ENCODE assay signal across 20 cellular contexts in the genomic region with DNA sequence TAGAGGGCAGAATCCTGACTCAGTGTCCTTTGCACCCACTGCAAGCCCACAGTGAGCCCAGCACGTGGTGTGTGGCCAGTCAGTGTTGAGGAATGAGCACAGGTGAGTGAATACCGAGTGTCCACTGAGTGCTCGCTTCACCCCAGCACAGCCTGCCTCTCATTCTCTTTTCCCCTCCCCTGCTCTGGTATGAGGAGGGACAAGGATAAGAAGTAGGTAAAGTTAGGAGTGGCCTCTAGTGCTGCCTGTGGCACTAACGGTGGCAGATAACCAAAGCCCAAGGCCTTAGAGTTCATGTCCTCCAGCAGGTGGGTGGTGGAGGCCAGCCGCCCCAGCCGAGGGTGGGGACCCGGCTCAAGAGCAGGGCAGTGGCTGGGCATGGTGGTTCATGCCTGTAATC.
"Had no signal": no experiment of that assay in that cellular context is flagged by ENCODE, and none has a peak within 500 bp of the region (broad histone marks: within the 10 kb centered on the region; RNA-seq: fewer than 3 reads in every experiment).

No MANE protein-coding gene starts in this region.

- H3K27me3 ChIP-seq: colonic mucosa, sigmoid colon, thyroid gland had no signal

- H3K36me3 ChIP-seq: colonic mucosa, sigmoid colon, thyroid gland had no signal

- H3K9me3 ChIP-seq: colonic mucosa, sigmoid colon, thyroid gland had no signal

- DNase-seq: activated CD4-positive, alpha-beta T cell treated with anti-CD3 and anti-CD28 coated beads, Interleukin-2, amount 10 ng/mL, durations not matched to agents 24 days and 14 days; activated CD4-positive, CD25-positive, alpha-beta regulatory T cell; activated CD8-positive, alpha-beta T cell treated with anti-CD3 and anti-CD28 coated beads, Interleukin-2, amount 10 ng/mL, durations not matched to agents 7 days and 5 days; activated naive CD4-positive, alpha-beta T cell treated with anti-CD3 and anti-CD28 coated beads, Interleukin-2, amount 10 ng/mL, durations not matched to agents 7 days and 5 days; activated naive CD8-positive, alpha-beta T cell treated with anti-CD3 and anti-CD28 coated beads, Interleukin-2, amount 50 U/mL, for 24 hours; activated T-cell treated with anti-CD3 and anti-CD28 coated beads, Interleukin-2, amount 50 U/mL, for 4 hours; anterior cingulate cortex; central memory CD4-positive, alpha-beta T cell; colonic mucosa; erythroblast; head of caudate nucleus; nucleus accumbens; sigmoid colon; stimulated activated CD4-positive, alpha-beta T cell treated with anti-CD3 and anti-CD28 coated beads, Interleukin-4, amount 100 ng/mL, for 4 hours; stimulated activated naive B cell treated with anti-CD40 and anti-IgM and Interleukin-4, amounts not matched to agents 10 μg/mL and 1 μg/mL and 100 μg/mL, for 72 hours; T-helper 1 cell; T1000 had no signal

- H3K27ac ChIP-seq: colonic mucosa, sigmoid colon, thyroid gland had no signal

- H3K4me3 ChIP-seq: colonic mucosa, sigmoid colon, thyroid gland had no signal

- H3K4me1 ChIP-seq: colonic mucosa had no signal

- H3K27me3 Mint-ChIP-seq: activated CD4-positive, alpha-beta T cell treated with anti-CD3 and anti-CD28 coated beads, Interleukin-2, amount 10 ng/mL, durations not matched to agents 24 days and 14 days; natural killer cell treated with Interleukin-12 subunit alpha and Interleukin-12 subunit beta and Interleukin-15 and Interleukin-18, amount 100 ng/mL, for 72 hours; stimulated activated naive B cell treated with anti-CD40 and anti-IgM and Interleukin-4, amounts not matched to agents 10 μg/mL and 1 μg/mL and 100 μg/mL, for 72 hours had no signal

- H3K9me3 Mint-ChIP-seq: activated CD4-positive, alpha-beta T cell treated with anti-CD3 and anti-CD28 coated beads, Interleukin-2, amount 10 ng/mL, durations not matched to agents 24 days and 14 days; activated naive CD4-positive, alpha-beta T cell treated with anti-CD3 and anti-CD28 coated beads, Interleukin-2, amount 10 ng/mL, durations not matched to agents 7 days and 5 days; activated naive CD8-positive, alpha-beta T cell treated with anti-CD3 and anti-CD28 coated beads, Interleukin-2, amount 50 U/mL, for 24 hours; activated T-cell treated with anti-CD3 and anti-CD28 coated beads, Interleukin-2, amount 50 U/mL, for 4 hours; natural killer cell treated with Interleukin-12 subunit alpha and Interleukin-12 subunit beta and Interleukin-15 and Interleukin-18, amount 100 ng/mL, for 72 hours; stimulated activated naive B cell treated with anti-CD40 and anti-IgM and Interleukin-4, amounts not matched to agents 10 μg/mL and 1 μg/mL and 100 μg/mL, for 72 hours had no signal

- H3K36me3 Mint-ChIP-seq: activated naive CD4-positive, alpha-beta T cell treated with anti-CD3 and anti-CD28 coated beads, Interleukin-2, amount 10 ng/mL, durations not matched to agents 7 days and 5 days; brain; natural killer cell treated with Interleukin-12 subunit alpha and Interleukin-12 subunit beta and Interleukin-15 and Interleukin-18, amount 100 ng/mL, for 72 hours had no signal

- H3K27ac Mint-ChIP-seq: activated CD4-positive, alpha-beta T cell treated with anti-CD3 and anti-CD28 coated beads, Interleukin-2, amount 10 ng/mL, durations not matched to agents 24 days and 14 days; activated CD8-positive, alpha-beta T cell treated with anti-CD3 and anti-CD28 coated beads, Interleukin-2, amount 10 ng/mL, durations not matched to agents 7 days and 5 days; activated naive CD4-positive, alpha-beta T cell treated with anti-CD3 and anti-CD28 coated beads, Interleukin-2, amount 10 ng/mL, durations not matched to agents 7 days and 5 days; activated naive CD8-positive, alpha-beta T cell treated with anti-CD3 and anti-CD28 coated beads, Interleukin-2, amount 50 U/mL, for 24 hours; brain; natural killer cell treated with Interleukin-12 subunit alpha and Interleukin-12 subunit beta and Interleukin-15 and Interleukin-18, amount 100 ng/mL, for 72 hours; stimulated activated naive B cell treated with anti-CD40 and anti-IgM and Interleukin-4, amounts not matched to agents 10 μg/mL and 1 μg/mL and 100 μg/mL, for 72 hours had no signal

- H3K4me3 Mint-ChIP-seq: activated CD4-positive, alpha-beta T cell treated with anti-CD3 and anti-CD28 coated beads, Interleukin-2, amount 10 ng/mL, durations not matched to agents 24 days and 14 days; activated CD8-positive, alpha-beta T cell treated with anti-CD3 and anti-CD28 coated beads, Interleukin-2, amount 10 ng/mL, durations not matched to agents 7 days and 5 days; activated naive CD4-positive, alpha-beta T cell treated with anti-CD3 and anti-CD28 coated beads, Interleukin-2, amount 10 ng/mL, durations not matched to agents 7 days and 5 days; activated naive CD8-positive, alpha-beta T cell treated with anti-CD3 and anti-CD28 coated beads, Interleukin-2, amount 50 U/mL, for 24 hours; activated T-cell treated with anti-CD3 and anti-CD28 coated beads, Interleukin-2, amount 50 U/mL, for 4 hours; brain; natural killer cell treated with Interleukin-12 subunit alpha and Interleukin-12 subunit beta and Interleukin-15 and Interleukin-18, amount 100 ng/mL, for 72 hours; stimulated activated naive B cell treated with anti-CD40 and anti-IgM and Interleukin-4, amounts not matched to agents 10 μg/mL and 1 μg/mL and 100 μg/mL, for 72 hours had no signal
